In genomic region chr19:54211214-54211613, GRCh38 we compare ENCODE assay signal across 12 cellular contexts. TPM values are rescaled to one million over a fixed set of nuclear protein-coding genes. Genes with fewer than 3 reads are reported as not detected.
DNase-seq lines count a peak whose midpoint lies in the region; ATAC-seq and TF ChIP-seq lines count a peak whose summit lies in the region.
"Had no signal": no experiment of that assay in that cellular context is flagged by ENCODE, and none has a peak within 500 bp of the region (broad histone marks: within the 10 kb centered on the region; RNA-seq: fewer than 3 reads in every experiment).

No MANE protein-coding gene starts in this region.

- peaks cover 24 to 85% (median 75%) of the 10 kb centered on the region in 11 experiments for H3K36me3 ChIP-seq in BLaER1 treated with 17β-estradiol and CSF1 and Interleukin-3, amounts not matched to agents 10 nM and 100 nM
- peaks cover 9% of the 10 kb centered on the region; the same call in 1 of the 2 replicates for H3K36me3 ChIP-seq in KMS-11 (ENCODE audit: insufficient read depth)
- H3K36me3 ChIP-seq in colonic mucosa = peaks cover 4% of the 10 kb centered on the region

- peaks cover 45% of the 10 kb centered on the region for H3K36me3 Mint-ChIP-seq in nephron (ENCODE audit: low read depth)

- ATAC-seq in HG03342 (IDR thresholded peaks at IDR 0.05; ENCODE audit: unreplicated experiment) (no peak), GM18907 (IDR thresholded peaks at IDR 0.05; ENCODE audit: unreplicated experiment) (no peak)

- peak overlapping the region in 4 of 10 experiments; percentile 2 to 31 (median 19); a peak in 5 of 20 replicates for H3K4me3 ChIP-seq in BLaER1 treated with 17β-estradiol and CSF1 and Interleukin-3, amounts not matched to agents 10 nM and 100 nM
- no peak overlapping the region for H3K4me3 ChIP-seq in KMS-11 (IDR thresholded peaks at IDR 0.05; ENCODE audit: insufficient read depth, low read depth, low read length)
- H3K4me3 ChIP-seq in colonic mucosa = no peak overlapping the region
- H3K4me3 ChIP-seq: SK-N-MC, thyroid gland had no signal

- H3K4me1 ChIP-seq in BLaER1 treated with 17β-estradiol and CSF1 and Interleukin-3, amounts not matched to agents 10 nM and 100 nM = peaks cover 54 to 66% (median 59%) of the 10 kb centered on the region in 10 experiments
- H3K4me1 ChIP-seq in KMS-11 (ENCODE audit: low read depth, poor library complexity, severe bottlenecking) (peaks cover 52% of the 10 kb centered on the region), colonic mucosa (peaks cover 18% of the 10 kb centered on the region)

- no peak for DNase-seq in colonic mucosa
- DNase-seq in RKO (ENCODE audit: low spot score) = no peak
- no peak for DNase-seq in hepatic stellate cell (ENCODE audit: low spot score)
- DNase-seq: NCI-H526, thyroid gland had no signal

- H3K27ac Mint-ChIP-seq in nephron = peak overlapping the region; percentile 33 to 90 (median 80)

- intact Hi-C loops in colonic mucosa (cut with DNase I) = no loop called here

- H3K4me2 ChIP-seq in BLaER1 treated with 17β-estradiol and CSF1 and Interleukin-3, amounts not matched to agents 10 nM and 100 nM = peak overlapping the region; percentile 17 to 99 (median 93); a peak in 21 of 22 replicates
- H3K4me2 ChIP-seq in KMS-11 = peak overlapping the region; percentile 10; the same call in 1 of the 2 replicates

- no peak for TF ChIP-seq CTCF in KMS-11 (conservative IDR thresholded peaks at IDR 0.05; ENCODE audit: low read depth, low read length)
- no peak for TF ChIP-seq CTCF in colonic mucosa (IDR thresholded peaks at IDR 0.05)
- TF ChIP-seq CTCF in nephron (IDR thresholded peaks at IDR 0.05; ENCODE audit: unreplicated experiment in 3 of 3) = no peak

- H3K9ac ChIP-seq in BLaER1 treated with 17β-estradiol and CSF1 and Interleukin-3, amounts not matched to agents 10 nM and 100 nM = peak overlapping the region; percentile 25 to 97 (median 94); a peak in 19 of 22 replicates
- H3K9ac ChIP-seq in KMS-11 (no peak overlapping the region), colonic mucosa (ENCODE audit: low read depth in 2 of 2, low read length in 2 of 2) (peak overlapping the region; percentile 7 to 28)

- H3K4me3 Mint-ChIP-seq in nephron = peak overlapping the region in 1 of 3 experiments; percentile 7

- peaks cover 3 to 95% (median 17%) of the 10 kb centered on the region in 11 experiments; a peak in 20 of 22 replicates for H4K20me1 ChIP-seq in BLaER1 treated with 17β-estradiol and CSF1 and Interleukin-3, amounts not matched to agents 10 nM and 100 nM
- peaks cover 15% of the 10 kb centered on the region; the same call in 1 of the 2 replicates for H4K20me1 ChIP-seq in KMS-11 (ENCODE audit: insufficient read depth)

- H3K27ac ChIP-seq in BLaER1 treated with 17β-estradiol and CSF1 and Interleukin-3, amounts not matched to agents 10 nM and 100 nM = peak overlapping the region; percentile 94 to 100 (median 97); a peak in 21 of 22 replicates
- H3K27ac ChIP-seq in KMS-11 = peak overlapping the region; percentile 41
- peak overlapping the region; percentile 42 for H3K27ac ChIP-seq in colonic mucosa
- H3K27ac ChIP-seq: SK-N-MC, thyroid gland had no signal

- H3K79me2 ChIP-seq in KMS-11 (ENCODE audit: insufficient read depth, low read depth) = no peaks in the 10 kb centered on the region; the same call in 1 of the 2 replicates

- peaks cover 0 to 15% (median 0%) of the 10 kb centered on the region in 11 experiments; a peak in 6 of 22 replicates for H3K9me3 ChIP-seq in BLaER1 treated with 17β-estradiol and CSF1 and Interleukin-3, amounts not matched to agents 10 nM and 100 nM (replicated peaks in 1 of 11)
- no peaks in the 10 kb centered on the region for H3K9me3 ChIP-seq in colonic mucosa
- H3K9me3 ChIP-seq: thyroid gland had no signal

- no peaks in the 10 kb centered on the region for H3K27me3 ChIP-seq in BLaER1 treated with 17β-estradiol and CSF1 and Interleukin-3, amounts not matched to agents 10 nM and 100 nM
- H3K27me3 ChIP-seq in KMS-11 (ENCODE audit: insufficient read depth, low read depth) (no peaks in the 10 kb centered on the region), colonic mucosa (no peaks in the 10 kb centered on the region)
- H3K27me3 ChIP-seq: thyroid gland had no signal

- no peaks in the 10 kb centered on the region for H3K27me3 Mint-ChIP-seq in nephron (ENCODE audit: low read depth)

- no peak overlapping the region for H2AFZ ChIP-seq in KMS-11 (ENCODE audit: low read depth)

- no peaks in the 10 kb centered on the region for H3K9me3 Mint-ChIP-seq in nephron

- H3K4me1 Mint-ChIP-seq in nephron = peaks cover 30% of the 10 kb centered on the region

RNA-seq across cellular contexts. Expression of gene RPS9, which starts 10.6 kb away (rescaled TPM):
- 1,000 to 10,000 TPM; 1,149 to 1,300 TPM for total RNA-seq in colonic mucosa

RNA-seq across cellular contexts. Expression of gene LILRB3, which starts 11.6 kb away (rescaled TPM):
- total RNA-seq in colonic mucosa = 1 to 10 TPM in 1 of 2 donors, under 1 TPM in 1; 0.44 to 4.1 TPM
- total RNA-seq: bronchial epithelial cell had no signal

RNA-seq across cellular contexts. Expression of gene TSEN34, which starts 20.1 kb away (rescaled TPM):
- 10 to 100 TPM; 47.9 to 52.7 TPM for total RNA-seq in colonic mucosa

RNA-seq across cellular contexts. Expression of gene MBOAT7, which starts 21.8 kb away (rescaled TPM):
- total RNA-seq in colonic mucosa = 100 to 1,000 TPM; 122 to 142 TPM

RNA-seq across cellular contexts. Expression of gene LILRA6, which starts 31.4 kb away (rescaled TPM):
- total RNA-seq in colonic mucosa = 1 to 10 TPM in 1 of 2 donors, under 1 TPM in 1; 0.54 to 2.3 TPM
- total RNA-seq: bronchial epithelial cell had no signal

Comparison
In these comparisons a context has a peak if more than half of its experiments do, and no peak if none do; other contexts are left out.
1. H3K27ac ChIP-seq: peak in every context shown above with its lines; median percentile 97 in BLaER1 treated with 17β-estradiol and CSF1 and Interleukin-3, amounts not matched to agents 10 nM and 100 nM; 42 in colonic mucosa; 41 in KMS-11.